12 cellular contexts compared by ENCODE assay signal in genomic region chr15:55372701-55373440, GRCh38. TPM values are rescaled to one million over a fixed set of nuclear protein-coding genes. Genes with fewer than 3 reads are reported as not detected.
DNase-seq lines count a peak whose midpoint lies in the region; ATAC-seq and TF ChIP-seq lines count a peak whose summit lies in the region.
"Had no signal": no experiment of that assay in that cellular context is flagged by ENCODE, and none has a peak within 500 bp of the region (broad histone marks: within the 10 kb centered on the region; RNA-seq: fewer than 3 reads in every experiment).

No MANE protein-coding gene starts in this region.

- H3K4me3 ChIP-seq in heart right ventricle (peak overlapping the region in 2 of 10 donors; percentile 1 to 5), choroid plexus epithelial cell (ENCODE audit: low read depth, low read length) (no peak overlapping the region), upper lobe of left lung (no peak overlapping the region)
- no peak overlapping the region for H3K4me3 ChIP-seq in naive thymus-derived CD4-positive, alpha-beta T cell (ENCODE audit: low read length)
- H3K4me3 ChIP-seq: skin epidermis had no signal

- H3K27me3 ChIP-seq in heart right ventricle (no peaks in the 10 kb centered on the region), upper lobe of left lung (no peaks in the 10 kb centered on the region)
- no peaks in the 10 kb centered on the region for H3K27me3 ChIP-seq in naive thymus-derived CD4-positive, alpha-beta T cell (ENCODE audit: control insufficient read depth in 2 of 2, insufficient read depth in 2 of 2, low read length in 2 of 2)

- ATAC-seq in heart right ventricle (peak in 2 of 8 donors; percentile 53 to 64), Right ventricle myocardium superior (ENCODE audit: poor library complexity) (no peak), HG02678 (IDR thresholded peaks at IDR 0.05; ENCODE audit: unreplicated experiment) (peak; percentile 68), upper lobe of left lung (ENCODE audit: low FRiP score in 2 of 2) (no peak)
- no peak for ATAC-seq in naive thymus-derived CD4-positive, alpha-beta T cell

- no peak for TF ChIP-seq EP300 in upper lobe of left lung (IDR thresholded peaks at IDR 0.05)

- no peaks in the 10 kb centered on the region for H3K27me3 Mint-ChIP-seq in naive thymus-derived CD4-positive, alpha-beta T cell

- intact Hi-C loops in heart right ventricle (cut with DNase I) (loop anchor here in 1 of 10 donors (5.0 kb wide), 1 partner anchor 34 kb away; the partner anchor contains the start of genes CCPG1 and PIERCE2), Right ventricle myocardium superior (cut with DNase I) (no loop called here)
- intact Hi-C loops in naive thymus-derived CD4-positive, alpha-beta T cell (cut with micrococcal nuclease), result loop anchor here in 1 of 2 donors (5.0 to 10.0 kb wide), 2 partner anchors 34 to 62 kb away; partner anchors contain the start of genes CCPG1 and PIERCE2

- DNase-seq in heart right ventricle (no peak), Right ventricle myocardium superior (no peak), choroid plexus epithelial cell (ENCODE audit: low read depth) (peak; percentile 24), upper lobe of left lung (no peak), dedifferentiated amniotic fluid mesenchymal stem cell (ENCODE audit: extremely low spot score) (no peak), NCI-H2227 treated with DMSO at 0.1 percent for 48 hours (lab: John Stamatoyannopoulos, UW) (no peak)
- no peak for DNase-seq in naive thymus-derived CD4-positive, alpha-beta T cell
- DNase-seq: AML-193; NCI-H226; stimulated activated naive CD4-positive, alpha-beta T cell had no signal

- H3K9me3 ChIP-seq in heart right ventricle, result no peaks in the 10 kb centered on the region
- H3K9me3 ChIP-seq in upper lobe of left lung, result no peaks in the 10 kb centered on the region
- no peaks in the 10 kb centered on the region for H3K9me3 ChIP-seq in naive thymus-derived CD4-positive, alpha-beta T cell (ENCODE audit: control insufficient read depth in 2 of 3, low read length in 3 of 3)

- peaks cover 11 to 54% (median 16%) of the 10 kb centered on the region in 5 donors for H3K36me3 Mint-ChIP-seq in naive thymus-derived CD4-positive, alpha-beta T cell

- no peak for TF ChIP-seq CTCF in heart right ventricle (IDR thresholded peaks at IDR 0.05)
- TF ChIP-seq CTCF in choroid plexus epithelial cell (conservative IDR thresholded peaks at IDR 0.05; ENCODE audit: low read depth, low read length), result no peak
- TF ChIP-seq CTCF in upper lobe of left lung (IDR thresholded peaks at IDR 0.05), result no peak

- peak overlapping the region in 3 of 9 donors; percentile 0 to 9 (median 6) for H3K27ac Mint-ChIP-seq in naive thymus-derived CD4-positive, alpha-beta T cell

- peaks cover 0 to 15% (median 0%) of the 10 kb centered on the region in 7 donors for H3K4me1 Mint-ChIP-seq in naive thymus-derived CD4-positive, alpha-beta T cell

- H3K9me3 Mint-ChIP-seq in naive thymus-derived CD4-positive, alpha-beta T cell, result no peaks in the 10 kb centered on the region

- POLR2A ChIA-PET in naive thymus-derived CD4-positive, alpha-beta T cell (lab: Charles Lee), result no interaction called here

- H3K27ac ChIP-seq in heart right ventricle (peak overlapping the region in 9 of 10 donors; percentile 26 to 69 (median 56)), upper lobe of left lung (peak overlapping the region in 3 of 4 donors; percentile 21 to 50 (median 47))
- H3K27ac ChIP-seq in naive thymus-derived CD4-positive, alpha-beta T cell (ENCODE audit: low read depth, low read length), result no peak overlapping the region

- H3K4me3 Mint-ChIP-seq in naive thymus-derived CD4-positive, alpha-beta T cell, result no peak overlapping the region

- CTCF ChIA-PET in naive thymus-derived CD4-positive, alpha-beta T cell (lab: Charles Lee), result interaction anchor here (0.6 kb wide), 1 partner anchor 43 kb away, joined by 7 read pairs; no protein-coding TSS in a partner anchor

- H3K36me3 ChIP-seq in heart right ventricle (peaks cover 0 to 97% (median 28%) of the 10 kb centered on the region in 9 donors), upper lobe of left lung (peaks cover 11 to 73% (median 28%) of the 10 kb centered on the region in 4 donors)
- peaks cover 0 to 62% (median 0%) of the 10 kb centered on the region in 3 experiments for H3K36me3 ChIP-seq in naive thymus-derived CD4-positive, alpha-beta T cell (ENCODE audit: control insufficient read depth in 2 of 3, insufficient read depth in 3 of 3, low read length in 3 of 3)

- WGBS in heart right ventricle, 2 donors, result 31 to 37% methylated on average over 3 of the region's 3 CpGs
- WGBS in upper lobe of left lung, 2 donors, result 22 to 26% methylated on average over 3 of the region's 3 CpGs

- H3K4me1 ChIP-seq in heart right ventricle, result peaks cover 0 to 24% (median 7%) of the 10 kb centered on the region in 9 donors
- H3K4me1 ChIP-seq in upper lobe of left lung, result peaks cover 0 to 14% (median 11%) of the 10 kb centered on the region in 4 donors
- no peaks in the 10 kb centered on the region for H3K4me1 ChIP-seq in naive thymus-derived CD4-positive, alpha-beta T cell (ENCODE audit: control insufficient read depth in 2 of 2, insufficient read depth in 2 of 2, low read length in 2 of 2)

- no peak for TF ChIP-seq POLR2A in upper lobe of left lung (IDR thresholded peaks at IDR 0.05)

RNA-seq across cellular contexts. Expression of gene CCPG1, which starts 35.3 kb away (rescaled TPM):
- total RNA-seq in heart right ventricle (100 to 1,000 TPM in 1 of 10 donors, 10 to 100 TPM in 9; 71.2 to 106 (median 88.2) TPM), Right ventricle myocardium superior (75.5 TPM), upper lobe of left lung (10 to 100 TPM; 33.0 to 88.9 (median 58.9) TPM)
- polyA plus RNA-seq in heart right ventricle, result 10 to 100 TPM; 24.5 to 32.8 TPM
- total RNA-seq in naive thymus-derived CD4-positive, alpha-beta T cell, result 10 to 100 TPM; 17.9 to 40.9 (median 28.4) TPM
- 10 to 100 TPM; 25.8 to 31.0 TPM for polyA plus RNA-seq in naive thymus-derived CD4-positive, alpha-beta T cell

RNA-seq across cellular contexts. Expression of gene PIERCE2, which starts 35.4 kb away (rescaled TPM):
- total RNA-seq in heart right ventricle (10 to 100 TPM in 1 of 10 donors, 1 to 10 TPM in 9; 3.0 to 10.1 (median 4.7) TPM), Right ventricle myocardium superior (7.4 TPM), upper lobe of left lung (1 to 10 TPM in 4 of 6 donors, not detected in 2; 1.3 to 9.1 (median 2.5) TPM)
- 10 to 100 TPM in 1 of 2 donors, 1 to 10 TPM in 1; 6.3 to 11.6 TPM for polyA plus RNA-seq in heart right ventricle
- under 1 TPM in 1 of 5 experiments, not detected in 4; 0.42 TPM for total RNA-seq in naive thymus-derived CD4-positive, alpha-beta T cell
- 1 to 10 TPM in 1 of 2 donors, not detected in 1; 1.3 TPM for polyA plus RNA-seq in naive thymus-derived CD4-positive, alpha-beta T cell

RNA-seq across cellular contexts. Expression of gene PIGB, which starts 53.8 kb away (rescaled TPM):
- 1 to 10 TPM; 1.4 to 4.3 (median 3.1) TPM for total RNA-seq in heart right ventricle
- polyA plus RNA-seq in heart right ventricle, result 1 to 10 TPM; 2.7 to 9.9 TPM
- 3.5 TPM for total RNA-seq in Right ventricle myocardium superior
- total RNA-seq in upper lobe of left lung, result 10 to 100 TPM in 3 of 6 donors, 1 to 10 TPM in 3; 3.0 to 14.7 (median 9.3) TPM
- 10 to 100 TPM; 21.4 to 30.2 (median 24.3) TPM for total RNA-seq in naive thymus-derived CD4-positive, alpha-beta T cell
- 10 to 100 TPM; 11.9 to 21.0 TPM for polyA plus RNA-seq in naive thymus-derived CD4-positive, alpha-beta T cell

RNA-seq across cellular contexts. Expression of gene PIGBOS1, which starts 53.9 kb away (rescaled TPM):
- total RNA-seq in heart right ventricle (1 to 10 TPM; 3.3 to 8.7 (median 7.4) TPM), Right ventricle myocardium superior (6.6 TPM), upper lobe of left lung (10 to 100 TPM in 3 of 6 donors, 1 to 10 TPM in 3; 3.1 to 16.9 (median 10.1) TPM)
- polyA plus RNA-seq in heart right ventricle, result 10 to 100 TPM; 17.7 to 20.5 TPM
- total RNA-seq in naive thymus-derived CD4-positive, alpha-beta T cell, result 10 to 100 TPM in 4 of 5 experiments, 1 to 10 TPM in 1; 8.8 to 21.3 (median 12.5) TPM
- 10 to 100 TPM; 30.6 to 49.8 TPM for polyA plus RNA-seq in naive thymus-derived CD4-positive, alpha-beta T cell
